ENCODE assay signal across 8 cellular contexts in the genomic region with DNA sequence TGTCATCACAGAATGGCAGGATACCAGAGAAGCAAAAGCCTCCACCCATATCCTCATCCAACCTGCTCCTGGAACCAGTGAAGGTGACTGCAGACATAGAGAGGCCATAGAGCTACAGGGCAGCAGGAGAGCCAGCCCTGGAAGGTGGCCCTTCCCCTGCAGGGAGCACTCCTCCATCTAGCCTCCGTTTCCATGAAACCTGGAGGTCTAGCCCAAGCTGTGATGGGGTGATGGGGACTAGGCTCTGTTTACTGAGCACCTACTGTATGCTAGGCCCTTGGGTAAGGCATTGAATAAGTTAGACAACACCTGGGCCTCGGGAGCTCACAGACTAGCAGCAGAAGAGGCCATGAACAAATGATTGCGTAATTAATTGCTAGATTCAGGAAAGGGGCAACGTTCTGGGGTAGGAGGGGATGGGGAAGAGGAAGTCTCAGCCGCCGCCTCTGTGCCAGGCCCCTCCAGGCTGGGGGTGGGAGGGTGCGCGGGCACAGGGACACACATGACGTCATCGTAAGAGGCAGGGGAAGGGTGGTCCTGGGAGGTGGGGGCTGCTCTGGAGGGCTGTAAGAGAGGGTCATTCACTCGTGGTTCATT. TPM values are rescaled to one million over a fixed set of nuclear protein-coding genes. Genes with fewer than 3 reads are reported as not detected.
DNase-seq lines count a peak whose midpoint lies in the region; FAIRE-seq and TF ChIP-seq lines count a peak whose summit lies in the region.

No MANE protein-coding gene starts in this region.

- TF ChIP-seq RAD21 in liver (IDR thresholded peaks at IDR 0.05) = no peak

- DNase-seq in GM12864 (ENCODE audit: low read depth) (no peak), NCI-H2227 (lab: John Stamatoyannopoulos, UW; ENCODE audit: unreplicated experiment) (peak; percentile 69), mammary epithelial cell (no peak), testis (peak; percentile 42), RCC 7860 (ENCODE audit: low spot score) (no peak), COLO829 (ENCODE audit: low spot score) (no peak)
- no peak for DNase-seq in stimulated activated CD4-positive, alpha-beta T cell treated with anti-CD3 and anti-CD28 coated beads, Interleukin-4, amount 100 ng/mL, for 4 hours

- no peak for TF ChIP-seq CTCF in GM12864 (IDR thresholded peaks at IDR 0.05; ENCODE audit: low read depth, low read length, missing control alignments)
- TF ChIP-seq CTCF in mammary epithelial cell (conservative IDR thresholded peaks at IDR 0.05 in 1 of 2, IDR thresholded peaks at IDR 0.05 in 1 of 2; ENCODE audit: extremely low read depth in 1 of 2, insufficient read depth in 1 of 2, low read depth in 1 of 2, low read length in 2 of 2) = no peak
- TF ChIP-seq CTCF in liver (IDR thresholded peaks at IDR 0.05; ENCODE audit: low read depth, low read length, missing input control) = no peak
- TF ChIP-seq CTCF in testis (IDR thresholded peaks at IDR 0.05) = no peak

- H3K4me2 ChIP-seq in mammary epithelial cell (ENCODE audit: insufficient read depth, low read depth, low read length) = peak overlapping the region; percentile 90

- H3K4me1 ChIP-seq in mammary epithelial cell (ENCODE audit: insufficient read depth, low read length) (peaks cover 17% of the 10 kb centered on the region), liver (ENCODE audit: control insufficient read depth in 4 of 4, insufficient read depth in 4 of 4, low read length in 3 of 4) (peaks cover 0 to 4% (median 0%) of the 10 kb centered on the region in 4 donors), testis (peaks cover 22% of the 10 kb centered on the region)

- BruUV-seq in mammary epithelial cell (replicated peaks; lab: Mats Ljungman, UMichigan) = no TSS peak

- no peaks in the 10 kb centered on the region for H3K79me2 ChIP-seq in mammary epithelial cell (ENCODE audit: insufficient read depth, low read length)

- H3K27ac ChIP-seq in mammary epithelial cell (ENCODE audit: insufficient read depth, low read depth, low read length) (no peak overlapping the region), liver (ENCODE audit: low read depth in 1 of 2, low read length in 2 of 2) (no peak overlapping the region), testis (peak overlapping the region; percentile 53 to 85)

- peak overlapping the region; percentile 57 for H3K4me3 ChIP-seq in GM12864 (ENCODE audit: low read depth, low read length)
- no peak overlapping the region for H3K4me3 ChIP-seq in mammary epithelial cell (replicated peaks in 1 of 3; ENCODE audit: insufficient read depth in 1 of 3, low read depth in 2 of 3, low read length in 3 of 3)
- H3K4me3 ChIP-seq in liver (ENCODE audit: low read depth in 1 of 3, low read length in 3 of 3) = peak overlapping the region in 2 of 3 donors; percentile 46 to 79
- peak overlapping the region; percentile 81 to 84 for H3K4me3 ChIP-seq in testis

- dilution Hi-C loops in mammary epithelial cell (cut with HindIII; ENCODE audit: low sequenced_read_pairs) = no loop called here

- H3K36me3 ChIP-seq in mammary epithelial cell (ENCODE audit: insufficient read depth, low read length) (no peaks in the 10 kb centered on the region), liver (ENCODE audit: control insufficient read depth in 4 of 4, insufficient read depth in 3 of 4, low read depth in 1 of 4, low read length in 3 of 4) (no peaks in the 10 kb centered on the region), testis (ENCODE audit: low read depth, missing control alignments) (no peaks in the 10 kb centered on the region)

- H4K20me1 ChIP-seq in mammary epithelial cell (ENCODE audit: insufficient read depth, low read length) = no peaks in the 10 kb centered on the region

- no peak for FAIRE-seq in RCC 7860 (lab: Jason Lieb, UNC)

- H3K27me3 ChIP-seq in mammary epithelial cell (ENCODE audit: insufficient read depth, low read length) (peaks cover 4% of the 10 kb centered on the region), liver (ENCODE audit: control insufficient read depth in 4 of 4, insufficient read depth in 4 of 4, low read length in 3 of 4) (no peaks in the 10 kb centered on the region), testis (no peaks in the 10 kb centered on the region)

- in situ Hi-C loops in mammary epithelial cell (cut with MboI; ENCODE audit: low sequenced_read_pairs in 2 of 2) = no loop called here

- peak overlapping the region; percentile 78 for H2AFZ ChIP-seq in mammary epithelial cell (ENCODE audit: low read depth, low read length)

- intact Hi-C loops in mammary epithelial cell (cut with micrococcal nuclease) (no loop called here), testis (cut with DNase I; ENCODE audit: low total_unique reads) (no loop called here)

- H3K9ac ChIP-seq in mammary epithelial cell (ENCODE audit: insufficient read depth, low read length) = no peak overlapping the region
- no peak overlapping the region for H3K9ac ChIP-seq in liver (ENCODE audit: low read depth in 1 of 2, low read length in 2 of 2)

- TF ChIP-seq POLR2A in testis (IDR thresholded peaks at IDR 0.05) = no peak

- no peaks in the 10 kb centered on the region for H3K9me3 ChIP-seq in mammary epithelial cell (replicated peaks; ENCODE audit: insufficient read depth, low read length)
- H3K9me3 ChIP-seq in liver (ENCODE audit: control insufficient read depth in 4 of 4, low read length in 3 of 4) = no peaks in the 10 kb centered on the region
- no peaks in the 10 kb centered on the region for H3K9me3 ChIP-seq in testis

- CTCF ChIA-PET in mammary epithelial cell (lab: Charles Lee; ENCODE audit: low non-redundant PET) = interaction anchor here (0.7 kb wide), 1 partner anchor 62 kb away, joined by 7 read pairs; no protein-coding TSS in a partner anchor

- WGBS in mammary epithelial cell (ENCODE audit: low coverage, missing lambda C conversion rate) = 47% methylated on average over 3 of the region's 11 CpGs
- WGBS in liver = 50% methylated on average over 11 of the region's 11 CpGs
- 9% methylated on average over 10 to 11 of the region's 11 CpGs for WGBS in testis, 2 donors

TF ChIP-seq in liver, 16 proteins besides CTCF, POLR2A, EP300 and RAD21:
- TF ChIP-seq, protein P1, sequence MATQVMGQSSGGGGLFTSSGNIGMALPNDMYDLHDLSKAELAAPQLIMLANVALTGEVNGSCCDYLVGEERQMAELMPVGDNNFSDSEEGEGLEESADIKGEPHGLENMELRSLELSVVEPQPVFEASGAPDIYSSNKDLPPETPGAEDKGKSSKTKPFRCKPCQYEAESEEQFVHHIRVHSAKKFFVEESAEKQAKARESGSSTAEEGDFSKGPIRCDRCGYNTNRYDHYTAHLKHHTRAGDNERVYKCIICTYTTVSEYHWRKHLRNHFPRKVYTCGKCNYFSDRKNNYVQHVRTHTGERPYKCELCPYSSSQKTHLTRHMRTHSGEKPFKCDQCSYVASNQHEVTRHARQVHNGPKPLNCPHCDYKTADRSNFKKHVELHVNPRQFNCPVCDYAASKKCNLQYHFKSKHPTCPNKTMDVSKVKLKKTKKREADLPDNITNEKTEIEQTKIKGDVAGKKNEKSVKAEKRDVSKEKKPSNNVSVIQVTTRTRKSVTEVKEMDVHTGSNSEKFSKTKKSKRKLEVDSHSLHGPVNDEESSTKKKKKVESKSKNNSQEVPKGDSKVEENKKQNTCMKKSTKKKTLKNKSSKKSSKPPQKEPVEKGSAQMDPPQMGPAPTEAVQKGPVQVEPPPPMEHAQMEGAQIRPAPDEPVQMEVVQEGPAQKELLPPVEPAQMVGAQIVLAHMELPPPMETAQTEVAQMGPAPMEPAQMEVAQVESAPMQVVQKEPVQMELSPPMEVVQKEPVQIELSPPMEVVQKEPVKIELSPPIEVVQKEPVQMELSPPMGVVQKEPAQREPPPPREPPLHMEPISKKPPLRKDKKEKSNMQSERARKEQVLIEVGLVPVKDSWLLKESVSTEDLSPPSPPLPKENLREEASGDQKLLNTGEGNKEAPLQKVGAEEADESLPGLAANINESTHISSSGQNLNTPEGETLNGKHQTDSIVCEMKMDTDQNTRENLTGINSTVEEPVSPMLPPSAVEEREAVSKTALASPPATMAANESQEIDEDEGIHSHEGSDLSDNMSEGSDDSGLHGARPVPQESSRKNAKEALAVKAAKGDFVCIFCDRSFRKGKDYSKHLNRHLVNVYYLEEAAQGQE (IDR thresholded peaks at IDR 0.05) = no peak
TF ChIP-seq in liver: peak in this region for 0.

RNA-seq across cellular contexts. Expression of a gene that starts 0.8 kb away (rescaled TPM):
- total RNA-seq in mammary epithelial cell (1 to 10 TPM in 1 of 2 donors, under 1 TPM in 1; 0.89 to 1.5 TPM), liver (10 to 100 TPM in 1 of 2 donors, 1 to 10 TPM in 1; 1.8 to 21.9 TPM), testis (10 to 100 TPM; 20.4 to 32.5 TPM)
- polyA plus RNA-seq in mammary epithelial cell (0.23 TPM), liver (1 to 10 TPM; 3.6 to 6.7 TPM), testis (ENCODE audit: insufficient read depth, low read depth, low replicate concordance) (46.8 TPM)
- not detected for polyA minus RNA-seq in mammary epithelial cell

RNA-seq across cellular contexts. Expression of a gene that starts 29.6 kb away (rescaled TPM):
- total RNA-seq in mammary epithelial cell (1,000 to 10,000 TPM; 1,970 to 2,165 TPM), liver (1,000 to 10,000 TPM in 1 of 2 donors, 100 to 1,000 TPM in 1; 998 to 1,767 TPM), testis (1,000 to 10,000 TPM; 1,087 to 2,075 TPM)
- polyA plus RNA-seq in mammary epithelial cell (3,548 TPM), liver (1,000 to 10,000 TPM in 1 of 2 donors, 100 to 1,000 TPM in 1; 580 to 1,370 TPM), testis (ENCODE audit: insufficient read depth, low read depth, low replicate concordance) (2,042 TPM)
- 1,634 TPM for polyA minus RNA-seq in mammary epithelial cell

RNA-seq across cellular contexts. Expression of a gene that starts 50.6 kb away (rescaled TPM):
- total RNA-seq in mammary epithelial cell (10 to 100 TPM; 14.7 to 17.8 TPM), liver (10 to 100 TPM; 11.6 to 12.8 TPM), testis (10 to 100 TPM; 29.8 to 35.7 TPM)
- polyA plus RNA-seq in mammary epithelial cell (16.0 TPM), liver (1 to 10 TPM; 5.6 to 9.9 TPM), testis (ENCODE audit: insufficient read depth, low read depth, low replicate concordance) (21.9 TPM)
- polyA minus RNA-seq in mammary epithelial cell = 7.5 TPM

Comparison
In these comparisons a context has a peak if more than half of its experiments do, and no peak if none do; other contexts are left out.
1. DNase-seq: peak in NCI-H2227 (single experiment) and testis (single experiment); none in GM12864 (single experiment), mammary epithelial cell (single experiment), stimulated activated CD4-positive, alpha-beta T cell treated with anti-CD3 and anti-CD28 coated beads, Interleukin-4, amount 100 ng/mL, for 4 hours (0 of 2), RCC 7860 (single experiment) and COLO829 (single experiment).
2. H3K4me3 ChIP-seq: peak in GM12864 (single experiment), liver (2 of 3) and testis (2 of 2); none in mammary epithelial cell (0 of 3).
3. H3K27ac ChIP-seq: peak in testis (2 of 2); none in mammary epithelial cell (single experiment) and liver (0 of 2).